Comparison of ENCODE assay signal across 8 cellular contexts in genomic region chr10:12194752-12195271, GRCh38. TPM values are rescaled to one million over a fixed set of nuclear protein-coding genes. Genes with fewer than 3 reads are reported as not detected.
DNase-seq lines count a peak whose midpoint lies in the region; ATAC-seq, FAIRE-seq and TF ChIP-seq lines count a peak whose summit lies in the region.

No MANE protein-coding gene starts in this region.

- no peak overlapping the region for H3K27ac ChIP-seq in CD4-positive, alpha-beta T cell (ENCODE audit: low read depth, low read length)
- H3K27ac ChIP-seq in MM.1S (ENCODE audit: low read length) = peak overlapping the region; percentile 74; the same call in 1 of the 2 replicates

- peaks cover 4% of the 10 kb centered on the region; the same call in 1 of the 2 replicates for H4K20me1 ChIP-seq in MM.1S (ENCODE audit: insufficient read depth, low read length)

- DNase-seq in CD4-positive, alpha-beta T cell = peak in 9 of 10 experiments; percentile 12 to 45 (median 17)
- DNase-seq in MM.1S (peak; percentile 35), foreskin fibroblast (peak; percentile 34 to 68), urothelium cell line (ENCODE audit: low spot score) (no peak), GF-D8 (lab: John Stamatoyannopoulos, UW) (no peak), iPS-NIHi7 (ENCODE audit: extremely low spot score) (no peak)

- no peak for TF ChIP-seq CTCF in CD4-positive, alpha-beta T cell (IDR thresholded peaks at IDR 0.05)
- TF ChIP-seq CTCF in MM.1S (IDR thresholded peaks at IDR 0.05; ENCODE audit: low read length) (no peak), foreskin fibroblast (IDR thresholded peaks at IDR 0.05; ENCODE audit: low read depth, low read length) (no peak)

- no peaks in the 10 kb centered on the region for H3K9me3 ChIP-seq in CD4-positive, alpha-beta T cell (ENCODE audit: control insufficient read depth, low read length)
- no peaks in the 10 kb centered on the region for H3K9me3 ChIP-seq in MM.1S (replicated peaks; ENCODE audit: insufficient read depth, low read length)
- no peaks in the 10 kb centered on the region for H3K9me3 ChIP-seq in neuron (ENCODE audit: low read length)

- intact Hi-C loops in CD4-positive, alpha-beta T cell (cut with DNase I, micrococcal nuclease) = loop anchor here (2.0 to 10.0 kb wide), 8 partner anchors 14 to 1392 kb away; partner anchors contain the start of genes DHTKD1 (in 1 of the 2), PRPF18 (in 1 of the 2), SEC61A2 (in 1 of the 2) and SEPHS1 (in 1 of the 2)

- ATAC-seq in CD4-positive, alpha-beta T cell (ENCODE audit: poor library complexity) = no peak
- no peak for ATAC-seq in activated T-helper 17 cell treated with anti-CD3 and anti-CD28 coated beads, Interleukin-2, amount 50 U/mL, for 72 hours (replicated peaks)

- no peaks in the 10 kb centered on the region for H3K9me3 Mint-ChIP-seq in CD4-positive, alpha-beta T cell
- H3K9me3 Mint-ChIP-seq in activated T-helper 17 cell treated with anti-CD3 and anti-CD28 coated beads, Interleukin-2, amount 50 U/mL, for 72 hours = no peaks in the 10 kb centered on the region

- H2AFZ ChIP-seq in MM.1S (ENCODE audit: low read length) (peak overlapping the region; percentile 91), neuron (ENCODE audit: low read depth, low read length) (peak overlapping the region; percentile 62)

- H3F3A ChIP-seq in MM.1S (ENCODE audit: insufficient read depth, low read length) = 0 out of 2 replicates have a peak, but pooled peaks cover 6% of the 10 kb centered on the region

- H3K4me3 ChIP-seq in MM.1S (ENCODE audit: low read length) (peak overlapping the region; percentile 100), foreskin fibroblast (ENCODE audit: low read depth in 1 of 2, low read length in 2 of 2) (peak overlapping the region; percentile 79 to 81), neuron (ENCODE audit: low read length) (peak overlapping the region; percentile 77)

- CTCF ChIA-PET in CD4-positive, alpha-beta T cell (lab: Charles Lee) = interaction anchor here (1.5 to 2.5 kb wide), 6 partner anchors 10 to 904 kb away, joined by 3 to 20 read pairs (median 4); partner anchors contain the start of genes OPTN and SEC61A2

- no peaks in the 10 kb centered on the region for H3K27me3 ChIP-seq in CD4-positive, alpha-beta T cell (ENCODE audit: control insufficient read depth, insufficient read depth, low read length)
- H3K27me3 ChIP-seq in MM.1S (replicated peaks; ENCODE audit: insufficient read depth, low read length) (no peaks in the 10 kb centered on the region), neuron (ENCODE audit: insufficient read depth, low read length) (no peaks in the 10 kb centered on the region)

- peak overlapping the region; percentile 66 for H3K4me2 ChIP-seq in MM.1S (ENCODE audit: low read depth, low read length)

- POLR2A ChIA-PET in CD4-positive, alpha-beta T cell (lab: Charles Lee) = interaction anchor here (1.0 to 2.1 kb wide), 8 partner anchors 10 to 411 kb away, joined by 3 to 24 read pairs (median 4); partner anchors contain the start of gene UPF2

- H3K4me1 Mint-ChIP-seq in CD4-positive, alpha-beta T cell (ENCODE audit: low read depth) = peaks cover 72% of the 10 kb centered on the region
- H3K4me1 Mint-ChIP-seq in activated T-helper 17 cell treated with anti-CD3 and anti-CD28 coated beads, Interleukin-2, amount 50 U/mL, for 72 hours = peaks cover 37% of the 10 kb centered on the region

- H3K27ac Mint-ChIP-seq in CD4-positive, alpha-beta T cell = peak overlapping the region; percentile 96
- peak overlapping the region; percentile 98 for H3K27ac Mint-ChIP-seq in activated T-helper 17 cell treated with anti-CD3 and anti-CD28 coated beads, Interleukin-2, amount 50 U/mL, for 72 hours

- peaks cover 5% of the 10 kb centered on the region for H3K4me1 ChIP-seq in MM.1S (ENCODE audit: low read length)
- peaks cover 8% of the 10 kb centered on the region for H3K4me1 ChIP-seq in neuron (ENCODE audit: insufficient read depth, low read length)

- peak overlapping the region; percentile 97 for H3K4me3 Mint-ChIP-seq in CD4-positive, alpha-beta T cell
- H3K4me3 Mint-ChIP-seq in activated T-helper 17 cell treated with anti-CD3 and anti-CD28 coated beads, Interleukin-2, amount 50 U/mL, for 72 hours = peak overlapping the region; percentile 92

- FAIRE-seq in urothelium cell line (lab: Jason Lieb, UNC) = no peak

- H3K9ac ChIP-seq in MM.1S (ENCODE audit: low read length) = peak overlapping the region; percentile 71

- 0 out of 2 replicates have a peak, but pooled peaks cover 5% of the 10 kb centered on the region for H3K36me3 ChIP-seq in MM.1S (replicated peaks; ENCODE audit: insufficient read depth, low read length)
- H3K36me3 ChIP-seq in neuron (ENCODE audit: insufficient read depth, low read length) = peaks cover 14% of the 10 kb centered on the region

- H3K9me2 ChIP-seq in MM.1S (replicated peaks; ENCODE audit: insufficient read depth, low read length) = no peaks in the 10 kb centered on the region

- peaks cover 46% of the 10 kb centered on the region for H3K36me3 Mint-ChIP-seq in CD4-positive, alpha-beta T cell (ENCODE audit: low read depth)
- H3K36me3 Mint-ChIP-seq in activated T-helper 17 cell treated with anti-CD3 and anti-CD28 coated beads, Interleukin-2, amount 50 U/mL, for 72 hours (ENCODE audit: low read depth) = peaks cover 81% of the 10 kb centered on the region

- H3K79me2 ChIP-seq in MM.1S (ENCODE audit: low read length) = peaks cover 89% of the 10 kb centered on the region

- H3K27me3 Mint-ChIP-seq in CD4-positive, alpha-beta T cell = no peaks in the 10 kb centered on the region
- no peaks in the 10 kb centered on the region for H3K27me3 Mint-ChIP-seq in activated T-helper 17 cell treated with anti-CD3 and anti-CD28 coated beads, Interleukin-2, amount 50 U/mL, for 72 hours

RNA-seq across cellular contexts. Expression of gene NUDT5, which starts 0.9 kb away (rescaled TPM):
- 10 to 100 TPM; 11.6 to 13.5 TPM for total RNA-seq in CD4-positive, alpha-beta T cell
- 100 to 1,000 TPM in 1 of 2 donors, 10 to 100 TPM in 1; 99.1 to 139 TPM for total RNA-seq in activated T-helper 17 cell treated with anti-CD3 and anti-CD28 coated beads, Interleukin-2, amount 50 U/mL, for 72 hours

RNA-seq across cellular contexts. Expression of gene CDC123, which starts 1.2 kb away (rescaled TPM):
- total RNA-seq in CD4-positive, alpha-beta T cell = 10 to 100 TPM; 34.7 to 40.5 TPM
- 100 to 1,000 TPM in 1 of 2 donors, 10 to 100 TPM in 1; 93.8 to 202 TPM for total RNA-seq in activated T-helper 17 cell treated with anti-CD3 and anti-CD28 coated beads, Interleukin-2, amount 50 U/mL, for 72 hours

Comparison
In these comparisons a context has a peak if more than half of its experiments do, and no peak if none do; other contexts are left out.
1. DNase-seq: peak in CD4-positive, alpha-beta T cell (9 of 10), MM.1S (single experiment) and foreskin fibroblast (2 of 2); none in urothelium cell line (single experiment), GF-D8 (single experiment) and iPS-NIHi7 (single experiment).
2. RNA of gene NUDT5, which starts 0.9 kb away (total RNA-seq): 99.1 to 139 TPM in activated T-helper 17 cell treated with anti-CD3 and anti-CD28 coated beads, Interleukin-2, amount 50 U/mL, for 72 hours; 11.6 to 13.5 TPM in CD4-positive, alpha-beta T cell; every median in the first group is over 4 times any median in the second.
3. Peak in every context shown above with its lines, with median percentiles within 50 percentile points of each other: H3K4me3 ChIP-seq.